ENCODE assay signal across 8 cellular contexts in the genomic region with DNA sequence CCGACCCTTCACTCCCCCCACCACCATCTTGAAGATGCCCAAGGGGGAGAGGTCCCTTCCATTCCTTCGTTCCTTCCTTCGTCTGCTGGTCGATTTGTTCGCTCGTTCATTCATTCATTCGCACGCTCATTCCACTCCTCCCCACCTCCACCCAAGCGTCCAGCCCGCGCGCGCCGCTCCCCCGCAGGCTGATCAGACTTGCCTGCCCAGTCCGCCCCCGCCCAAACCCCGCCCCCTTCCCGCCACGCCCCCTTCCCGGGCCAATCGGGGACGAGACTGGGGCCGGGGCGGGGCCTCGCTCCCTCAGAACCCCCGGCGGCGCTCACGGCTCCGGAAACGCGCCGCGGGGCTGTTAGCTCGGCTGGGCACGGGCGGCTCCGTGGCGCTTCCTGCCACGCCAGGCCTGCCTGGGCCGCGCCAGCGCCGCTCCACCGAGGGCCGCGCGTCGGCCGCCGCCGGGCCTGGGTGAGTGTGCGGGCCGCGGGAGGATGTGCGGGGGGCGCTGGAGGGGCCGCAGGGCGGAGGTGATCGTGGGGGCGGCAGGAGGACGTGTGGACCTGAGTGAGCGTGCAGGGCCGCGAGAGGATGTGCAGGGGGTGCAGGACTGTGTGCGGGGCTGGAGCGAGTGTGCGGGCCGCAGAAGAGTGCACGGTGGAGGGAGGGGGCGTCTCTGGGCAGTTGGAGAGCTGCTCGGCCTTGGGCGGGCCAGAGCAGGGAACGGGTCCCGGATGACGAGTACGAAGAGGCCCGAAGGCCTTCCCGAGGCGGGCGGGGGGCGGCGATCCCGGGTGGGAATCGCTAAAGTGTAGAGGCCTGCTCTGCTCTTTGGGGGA.
DNase-seq lines count a peak whose midpoint lies in the region; ATAC-seq and TF ChIP-seq lines count a peak whose summit lies in the region.

A gene with protein sequence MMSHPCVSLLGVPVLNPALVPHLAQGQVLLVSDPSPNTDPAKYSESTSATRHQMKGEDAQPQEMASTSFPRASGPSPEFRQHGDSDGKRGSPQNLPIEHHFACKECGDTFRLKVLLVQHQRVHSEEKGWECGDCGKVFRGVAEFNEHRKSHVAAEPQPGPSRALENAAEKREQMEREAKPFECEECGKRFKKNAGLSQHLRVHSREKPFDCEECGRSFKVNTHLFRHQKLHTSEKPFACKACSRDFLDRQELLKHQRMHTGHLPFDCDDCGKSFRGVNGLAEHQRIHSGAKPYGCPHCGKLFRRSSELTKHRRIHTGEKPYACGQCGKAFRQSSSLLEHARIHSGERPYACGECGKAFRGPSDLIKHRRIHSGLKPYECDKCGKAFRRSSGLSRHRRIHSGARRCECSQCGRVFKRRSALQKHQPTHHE (plus strand): TSS at position 333 of the 833 bp plus-strand sequence. CDS start 2,527 bp downstream, outside the sequence.

- peak; percentile 82 for ATAC-seq in GM19463 (IDR thresholded peaks at IDR 0.05; ENCODE audit: unreplicated experiment)

- peak within 1 kb of the TSS; percentile 63 for H3K27ac ChIP-seq in HL-60 (replicated peaks)

- TF ChIP-seq CTCF in HL-60 (IDR thresholded peaks at IDR 0.05; ENCODE audit: insufficient read depth, low read length): no peak

- DNase-seq in COLO668 (lab: John Stamatoyannopoulos, UW; ENCODE audit: unreplicated experiment) (peak; percentile 96), HL-60 (ENCODE audit: low read depth in 1 of 2, low spot score in 1 of 2) (peak; percentile 53 to 69), NOMO-1 (lab: John Stamatoyannopoulos, UW; ENCODE audit: unreplicated experiment in 2 of 2) (peak; percentile 40 to 74), midbrain (lab: John Stamatoyannopoulos, UW) (peak; percentile 77)
- DNase-seq in activated CD8-positive, alpha-beta memory T cell treated with anti-CD3 and anti-CD28 coated beads, Interleukin-2, amount 50 U/mL, for 1 hour (ENCODE audit: extremely low read depth): peak; percentile 22
- DNase-seq in stimulated activated CD8-positive, alpha-beta memory T cell treated with anti-CD3 and anti-CD28 coated beads, Interleukin-15, amount 100 ng/mL, for 24 hours (ENCODE audit: low read depth): peak; percentile 64

- peak within 1 kb of the TSS; percentile 67 for H3K4me3 ChIP-seq in HL-60 (replicated peaks; ENCODE audit: insufficient read depth, low read length)
- H3K4me3 ChIP-seq in endocrine pancreas (ENCODE audit: control insufficient read depth, insufficient read depth, low read length): peak within 1 kb of the TSS; percentile 62

- H3K9me3 ChIP-seq in endocrine pancreas (ENCODE audit: control insufficient read depth, low read length): no peaks in the 10 kb centered on the region

- H3K36me3 ChIP-seq in endocrine pancreas (ENCODE audit: control insufficient read depth, insufficient read depth, low read length): no peaks in the 10 kb centered on the region

- H3K9ac ChIP-seq in endocrine pancreas (ENCODE audit: control insufficient read depth, insufficient read depth, low read length): peak within 1 kb of the TSS; percentile 66

- H3K27me3 ChIP-seq in HL-60 (ENCODE audit: insufficient read depth, poor library complexity, severe bottlenecking): no peaks in the 10 kb centered on the region
- no peaks in the 10 kb centered on the region for H3K27me3 ChIP-seq in endocrine pancreas (ENCODE audit: control insufficient read depth, insufficient read depth, low read length)

- H3K4me1 ChIP-seq in endocrine pancreas (ENCODE audit: control insufficient read depth, insufficient read depth, low read length): peaks cover 4% of the 10 kb centered on the region

Comparison
In these comparisons a context has a peak if more than half of its experiments do, and no peak if none do; other contexts are left out.
1. Peak in every context shown above with its lines: DNase-seq, ATAC-seq, H3K4me3 ChIP-seq and H3K27ac ChIP-seq.
2. DNase-seq: peak in every context shown above with its lines; median percentile 96 in COLO668; 77 in midbrain; 64 in stimulated activated CD8-positive, alpha-beta memory T cell treated with anti-CD3 and anti-CD28 coated beads, Interleukin-15, amount 100 ng/mL, for 24 hours; 61 in HL-60; 57 in NOMO-1; 22 in activated CD8-positive, alpha-beta memory T cell treated with anti-CD3 and anti-CD28 coated beads, Interleukin-2, amount 50 U/mL, for 1 hour.